25 cellular contexts compared by ENCODE assay signal in the genomic region with DNA sequence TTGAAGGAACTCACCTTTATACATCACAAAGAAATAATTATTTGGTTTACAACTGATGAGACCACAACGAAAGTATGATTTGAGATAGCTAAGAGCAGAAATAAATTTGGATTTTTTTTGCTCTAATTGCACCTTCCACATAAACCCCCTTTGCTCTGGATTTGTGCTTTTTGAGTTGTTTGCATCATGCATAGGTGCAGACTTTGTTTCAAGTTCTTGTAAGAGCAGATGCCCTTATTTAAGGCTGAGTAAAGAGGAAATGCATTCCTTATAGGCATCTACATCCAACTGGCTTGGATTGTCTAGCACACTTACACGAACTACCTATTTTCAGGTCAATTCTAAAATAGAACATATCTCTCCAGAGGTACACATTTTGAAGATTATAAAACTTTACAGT.
"Had no signal": no experiment of that assay in that cellular context is flagged by ENCODE, and none has a peak within 500 bp of the region (broad histone marks: within the 10 kb centered on the region; RNA-seq: fewer than 3 reads in every experiment).

No MANE protein-coding gene starts in this region.

- DNase-seq: dermis blood vessel endothelial cell; effector memory CD4-positive, alpha-beta T cell; erythroblast; esophagus squamous epithelium; foreskin melanocyte; glutamatergic neuron; kidney; nucleus accumbens; ovary; posterior cingulate gyrus; psoas muscle; right cardiac atrium; sigmoid colon; stimulated activated CD4-positive, alpha-beta T cell treated with anti-CD3 and anti-CD28 coated beads, Interleukin-4, amount 100 ng/mL, for 4 hours; stimulated activated naive CD8-positive, alpha-beta T cell treated with anti-CD3 and anti-CD28 coated beads, Interleukin-15, Interleukin-2, amounts not matched to agents 100 U/mL and 50 U/mL, for 24 hours; substantia nigra; testis; tibial artery had no signal

- H3K36me3 ChIP-seq: esophagus squamous epithelium, ovary, sigmoid colon, tibial artery had no signal

- H3K27me3 ChIP-seq: ovary, sigmoid colon, testis had no signal

- ATAC-seq: left lobe of liver; psoas muscle; right cardiac atrium; stimulated activated memory B cell treated with anti-CD40 and anti-IgM and Interleukin-4, amounts not matched to agents 10 μg/mL and 1 μg/mL and 100 μg/mL, for 72 hours; stimulated activated naive CD8-positive, alpha-beta T cell treated with anti-CD3 and anti-CD28 coated beads, Interleukin-15, Interleukin-2, amounts not matched to agents 100 U/mL and 50 U/mL, for 24 hours had no signal

- H3K4me3 Mint-ChIP-seq: memory B cell; stimulated activated memory B cell treated with anti-CD40 and anti-IgM and Interleukin-4, amounts not matched to agents 10 μg/mL and 1 μg/mL and 100 μg/mL, for 72 hours; type B pancreatic cell had no signal

- H3K4me3 ChIP-seq: coronary artery, esophagus squamous epithelium, lung, ovary, psoas muscle, sigmoid colon, testis, tibial artery had no signal

- H3K36me3 Mint-ChIP-seq: memory B cell; stimulated activated memory B cell treated with anti-CD40 and anti-IgM and Interleukin-4, amounts not matched to agents 10 μg/mL and 1 μg/mL and 100 μg/mL, for 72 hours; type B pancreatic cell had no signal

- H3K27ac Mint-ChIP-seq: memory B cell; nephron; stimulated activated memory B cell treated with anti-CD40 and anti-IgM and Interleukin-4, amounts not matched to agents 10 μg/mL and 1 μg/mL and 100 μg/mL, for 72 hours; type B pancreatic cell had no signal

- H3K27ac ChIP-seq: coronary artery, esophagus squamous epithelium, ovary, psoas muscle, sigmoid colon, testis, tibial artery had no signal

- H3K27me3 Mint-ChIP-seq: memory B cell; stimulated activated memory B cell treated with anti-CD40 and anti-IgM and Interleukin-4, amounts not matched to agents 10 μg/mL and 1 μg/mL and 100 μg/mL, for 72 hours had no signal

- H3K9me3 Mint-ChIP-seq: memory B cell; nephron; stimulated activated memory B cell treated with anti-CD40 and anti-IgM and Interleukin-4, amounts not matched to agents 10 μg/mL and 1 μg/mL and 100 μg/mL, for 72 hours; type B pancreatic cell had no signal

- H3K9me3 ChIP-seq: esophagus squamous epithelium, ovary, psoas muscle, sigmoid colon, testis, tibial artery had no signal
